ENCODE assay signal across 10 cellular contexts in the genomic region with DNA sequence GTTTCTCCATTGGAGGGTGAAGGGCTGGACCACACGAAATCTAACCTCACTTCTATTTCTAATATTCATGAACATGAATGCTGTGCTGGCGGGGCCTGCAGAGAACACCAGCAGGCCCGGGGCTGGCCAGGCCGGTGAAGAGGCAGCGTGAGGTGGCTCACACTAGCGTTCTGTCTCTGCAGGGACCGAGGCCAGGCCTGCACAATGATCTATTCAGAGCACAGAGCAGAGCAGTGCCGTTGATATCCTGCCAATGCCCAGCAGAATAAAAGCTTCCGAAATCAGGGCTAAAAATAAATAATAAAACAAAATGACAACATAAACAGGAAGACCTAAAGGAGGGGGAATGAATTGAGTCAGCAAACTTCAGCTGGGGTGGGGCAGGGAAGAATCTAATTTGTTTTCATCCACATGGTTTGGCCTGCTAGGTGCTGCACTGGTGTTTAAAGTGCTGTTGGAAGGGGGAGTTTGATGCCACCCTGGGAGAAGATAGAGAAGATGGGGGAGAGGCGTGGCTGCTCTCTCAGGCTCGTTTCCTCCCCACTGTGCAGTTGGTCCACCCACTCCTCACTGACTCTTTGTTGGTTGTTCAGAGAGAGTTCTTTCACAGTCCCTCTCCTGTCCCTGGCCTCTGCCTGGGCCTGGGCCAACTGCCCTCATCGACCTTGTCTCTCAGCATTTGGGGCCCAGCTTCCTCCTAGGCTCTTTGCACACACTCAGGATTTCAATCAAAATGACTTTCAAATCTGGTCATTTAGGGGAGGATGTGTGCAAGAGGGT.
DNase-seq lines count a peak whose midpoint lies in the region; ATAC-seq and TF ChIP-seq lines count a peak whose summit lies in the region.
"Had no signal": no experiment of that assay in that cellular context is flagged by ENCODE, and none has a peak within 500 bp of the region (broad histone marks: within the 10 kb centered on the region; RNA-seq: fewer than 3 reads in every experiment).

No MANE protein-coding gene starts in this region.

- no peak for TF ChIP-seq CTCF in left ventricle myocardium inferior (IDR thresholded peaks at IDR 0.05; ENCODE audit: borderline replicate concordance)
- TF ChIP-seq CTCF in GM10266 (IDR thresholded peaks at IDR 0.05; ENCODE audit: control insufficient read depth, insufficient read depth, low read depth, missing control alignments) = no peak

- H3K27ac ChIP-seq in angular gyrus (ENCODE audit: low read depth, low read length) (peak overlapping the region; percentile 91), left ventricle myocardium inferior (replicated peaks) (peak overlapping the region; percentile 74)
- H3K27ac ChIP-seq: thoracic aorta had no signal

- ATAC-seq in GM21526 (IDR thresholded peaks at IDR 0.05; ENCODE audit: low FRiP score, unreplicated experiment) (no peak), HG02571 (IDR thresholded peaks at IDR 0.05; ENCODE audit: unreplicated experiment) (no peak)

- H3K4me1 ChIP-seq in left ventricle myocardium inferior = peaks cover 36% of the 10 kb centered on the region

- no peaks in the 10 kb centered on the region for H3K9me3 ChIP-seq in left ventricle myocardium inferior (replicated peaks)
- H3K9me3 ChIP-seq: thoracic aorta had no signal

- H3K36me3 ChIP-seq in left ventricle myocardium inferior = no peaks in the 10 kb centered on the region
- H3K36me3 ChIP-seq: thoracic aorta had no signal

- H3K27me3 ChIP-seq in left ventricle myocardium inferior (ENCODE audit: low read depth) = no peaks in the 10 kb centered on the region

- intact Hi-C loops in left ventricle myocardium inferior (cut with micrococcal nuclease) (no loop called here), posterior cingulate gyrus (cut with DNase I) (loop anchor here (5.0 kb wide), 1 partner anchor 1330 kb away; no protein-coding TSS in a partner anchor)

- no peak overlapping the region for H3K4me3 ChIP-seq in left ventricle myocardium inferior
- H3K4me3 ChIP-seq: thoracic aorta had no signal

- DNase-seq in COLO829 (ENCODE audit: low spot score) (peak; percentile 90), left ventricle myocardium inferior (peak; percentile 65), posterior cingulate gyrus (peak; percentile 82 to 98 (median 91)), NK-92 (lab: John Stamatoyannopoulos, UW; ENCODE audit: unreplicated experiment) (no peak), GM10266 (ENCODE audit: extremely low spot score) (no peak)
- DNase-seq: DMS53 had no signal

Comparison
In these comparisons a context has a peak if more than half of its experiments do, and no peak if none do; other contexts are left out.
1. DNase-seq: peak in COLO829 (single experiment), left ventricle myocardium inferior (single experiment) and posterior cingulate gyrus (10 of 10); none in NK-92 (single experiment) and GM10266 (single experiment).